ENCODE assay signal across 8 cellular contexts in the genomic region with DNA sequence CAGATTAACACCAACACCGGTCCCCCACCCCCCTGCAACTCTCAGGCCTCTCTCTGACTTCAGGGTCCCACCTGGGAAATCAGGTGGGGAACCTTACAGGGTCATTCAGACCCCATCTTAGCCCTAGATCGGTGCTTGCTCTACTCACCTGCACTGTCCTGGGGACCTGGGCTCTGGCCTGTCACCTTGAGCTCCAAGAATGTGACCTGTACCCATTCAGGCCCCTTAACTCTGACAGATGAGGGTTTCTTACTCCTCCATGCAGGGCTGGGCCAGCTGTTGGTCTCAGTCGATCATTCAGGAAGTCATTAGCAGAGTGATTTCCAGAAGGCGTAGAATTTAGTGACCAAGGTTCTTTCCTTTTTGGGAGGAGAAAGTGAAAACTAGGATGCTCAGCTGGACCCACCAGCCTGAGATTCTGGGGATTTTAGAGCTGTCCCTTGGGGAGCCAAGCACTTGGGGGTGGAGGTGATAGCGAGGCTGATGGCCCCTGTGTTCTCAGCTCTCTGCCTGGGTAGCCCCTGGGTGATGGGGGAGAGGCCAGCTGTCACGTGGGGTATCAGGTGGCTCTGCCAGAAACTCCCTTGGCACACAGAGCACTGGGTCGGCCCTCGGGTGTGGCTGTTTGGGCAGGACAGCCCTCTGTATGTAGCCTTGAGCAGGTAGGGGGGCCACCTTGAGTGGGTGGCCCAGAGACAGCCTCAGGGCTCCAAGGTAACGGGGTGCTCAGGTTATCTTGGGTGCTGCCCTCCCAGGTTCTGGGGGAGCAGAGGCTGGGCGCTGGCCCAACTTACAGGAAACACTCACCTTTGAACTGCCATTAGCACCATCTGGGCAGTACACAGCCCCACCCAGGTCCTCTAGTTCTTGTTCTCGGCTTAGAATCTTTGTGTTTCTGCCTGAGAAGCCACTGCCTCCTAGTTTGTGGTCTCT. TPM values are rescaled to one million over a fixed set of nuclear protein-coding genes. Genes with fewer than 3 reads are reported as not detected.
DNase-seq lines count a peak whose midpoint lies in the region; ATAC-seq and TF ChIP-seq lines count a peak whose summit lies in the region.

No MANE protein-coding gene starts in this region.

- H3K9me3 Mint-ChIP-seq in CD8-positive, alpha-beta memory T cell, result no peaks in the 10 kb centered on the region
- H3K9me3 Mint-ChIP-seq in memory B cell, result no peaks in the 10 kb centered on the region

- H4K20me1 ChIP-seq in OCI-LY7 (ENCODE audit: insufficient read depth, low read length), result 0 out of 2 replicates have a peak, but pooled peaks cover 4% of the 10 kb centered on the region

- H3K27ac ChIP-seq in CD8-positive, alpha-beta memory T cell (ENCODE audit: low read depth, low read length), result peak overlapping the region; percentile 60
- peak overlapping the region; percentile 20 for H3K27ac ChIP-seq in OCI-LY7 (ENCODE audit: low read depth, low read length, poor library complexity, severe bottlenecking)
- peak overlapping the region; percentile 73 to 91 (median 88) for H3K27ac ChIP-seq in body of pancreas
- peak overlapping the region; percentile 93 to 97 (median 96) for H3K27ac ChIP-seq in transverse colon

- intact Hi-C loops in OCI-LY7 (cut with micrococcal nuclease; ENCODE audit: unreplicated experiment) (loop anchor here (1.0 kb wide), 1 partner anchor 119 kb away; no protein-coding TSS in a partner anchor), body of pancreas (cut with DNase I) (no loop called here), transverse colon (cut with DNase I; ENCODE audit: low total_unique reads) (no loop called here)

- peak; percentile 6 for TF ChIP-seq EP300 in transverse colon (IDR thresholded peaks at IDR 0.05; ENCODE audit: low read depth)

- in situ Hi-C loops in transverse colon (cut with MboI; ENCODE audit: low pct_ligation_motif_present in 1 of 4, low pct_unique_long_range_greater_than_20kb in 1 of 4, low sequenced_read_pairs in 3 of 4), result no loop called here

- H3K4me3 ChIP-seq in CD8-positive, alpha-beta memory T cell (ENCODE audit: low read length), result peak overlapping the region; percentile 79
- H3K4me3 ChIP-seq in OCI-LY7 (ENCODE audit: low read depth, low read length, poor library complexity, severe bottlenecking) (peak overlapping the region; percentile 67), body of pancreas (peak overlapping the region; percentile 9 to 70), transverse colon (peak overlapping the region; percentile 46 to 85 (median 72))

- H3K4me1 Mint-ChIP-seq in CD8-positive, alpha-beta memory T cell, result peaks cover 60 to 80% (median 70%) of the 10 kb centered on the region in 3 donors
- peaks cover 45% of the 10 kb centered on the region for H3K4me1 Mint-ChIP-seq in memory B cell

- POLR2A ChIA-PET in CD8-positive, alpha-beta memory T cell (lab: Charles Lee), result interaction anchor here (0.5 to 3.1 kb wide), 11 partner anchors 7 to 120 kb away, joined by 3 to 17 read pairs (median 3); a partner anchor contains a TSS
- POLR2A ChIA-PET in OCI-LY7 (lab: Charles Lee), result interaction anchor here (1.3 to 1.5 kb wide), 2 partner anchors 14 to 152 kb away, joined by 3 to 6 read pairs; a partner anchor contains a TSS
- POLR2A ChIA-PET in HEK293T (lab: Yijun Ruan, JAX), result interaction anchor here (1.2 to 10.8 kb wide), 5 partner anchors 9 to 245 kb away, joined by 3 to 176 read pairs (median 4); a partner anchor contains a TSS

- H2AFZ ChIP-seq in OCI-LY7 (ENCODE audit: low read length), result no peak overlapping the region

- peak; percentile 42 for ATAC-seq in GM21529 (IDR thresholded peaks at IDR 0.05; ENCODE audit: unreplicated experiment)
- peak; percentile 45 for ATAC-seq in body of pancreas
- ATAC-seq in memory B cell (ENCODE audit: low read depth), result peak; percentile 62

- TF ChIP-seq CTCF in OCI-LY7 (conservative IDR thresholded peaks at IDR 0.05; ENCODE audit: low read length) (no peak), body of pancreas (IDR thresholded peaks at IDR 0.05) (no peak), transverse colon (IDR thresholded peaks at IDR 0.05) (no peak)

- TF ChIP-seq POLR2A in body of pancreas (IDR thresholded peaks at IDR 0.05) (peak in 2 of 3 donors; percentile 15 to 69), transverse colon (IDR thresholded peaks at IDR 0.05) (peak; percentile 88)

- peak overlapping the region; percentile 75 for H3K4me2 ChIP-seq in OCI-LY7 (ENCODE audit: low read length)

- BruUV-seq in OCI-LY7 (replicated peaks; lab: Mats Ljungman, UMichigan), result no TSS peak

- no peaks in the 10 kb centered on the region for H3K9me3 ChIP-seq in CD8-positive, alpha-beta memory T cell (ENCODE audit: low read length)
- no peaks in the 10 kb centered on the region for H3K9me3 ChIP-seq in OCI-LY7 (ENCODE audit: low read length)
- no peaks in the 10 kb centered on the region for H3K9me3 ChIP-seq in body of pancreas
- no peaks in the 10 kb centered on the region for H3K9me3 ChIP-seq in transverse colon

- peak in 4 of 5 donors; percentile 27 to 74 (median 42) for DNase-seq in CD8-positive, alpha-beta memory T cell
- DNase-seq in OCI-LY7 (ENCODE audit: low spot score) (no peak), body of pancreas (peak; percentile 66 to 80 (median 78)), memory B cell (ENCODE audit: low spot score in 2 of 2) (peak in 1 of 2 donors; percentile 45), transverse colon (peak; percentile 91), NOMO-1 treated with dmso at 0.1 percent for 144 hours (lab: John Stamatoyannopoulos, UW; ENCODE audit: unreplicated experiment) (no peak), HEK293T (ENCODE audit: extremely low spot score) (no peak)

- H3K4me3 Mint-ChIP-seq in CD8-positive, alpha-beta memory T cell, result peak overlapping the region; percentile 93 to 99 (median 96)
- peak overlapping the region; percentile 96 for H3K4me3 Mint-ChIP-seq in memory B cell

- no peaks in the 10 kb centered on the region for H3K9me2 ChIP-seq in OCI-LY7 (ENCODE audit: insufficient read depth, low read length)

- no peaks in the 10 kb centered on the region for H3K27me3 ChIP-seq in CD8-positive, alpha-beta memory T cell (ENCODE audit: insufficient read depth, low read length, poor library complexity, severe bottlenecking)
- no peaks in the 10 kb centered on the region for H3K27me3 ChIP-seq in body of pancreas
- H3K27me3 ChIP-seq in transverse colon, result no peaks in the 10 kb centered on the region

- 2 to 8% methylated on average over 7 to 11 of the region's 11 CpGs for WGBS in body of pancreas, 2 donors
- 17% methylated on average over 11 of the region's 11 CpGs; no CpG with 5 or more reads in 1 of the 2 donors for WGBS in transverse colon (ENCODE audit: low coverage in 1 of 2), 2 donors

- H3K27ac Mint-ChIP-seq in CD8-positive, alpha-beta memory T cell, result peak overlapping the region; percentile 72 to 98 (median 94)
- peak overlapping the region; percentile 94 for H3K27ac Mint-ChIP-seq in memory B cell

- peaks cover 21% of the 10 kb centered on the region; the same call in 1 of the 2 replicates for H3K79me2 ChIP-seq in OCI-LY7 (ENCODE audit: insufficient read depth, low read depth, low read length)

- peaks cover 0 to 39% (median 6%) of the 10 kb centered on the region in 3 donors for H3K36me3 Mint-ChIP-seq in CD8-positive, alpha-beta memory T cell
- H3K36me3 Mint-ChIP-seq in memory B cell, result peaks cover 15% of the 10 kb centered on the region

- peaks cover 15% of the 10 kb centered on the region for H3K36me3 ChIP-seq in CD8-positive, alpha-beta memory T cell (ENCODE audit: insufficient read depth, low read length)
- H3K36me3 ChIP-seq in OCI-LY7 (ENCODE audit: insufficient read depth, low read length), result peaks cover 38% of the 10 kb centered on the region
- H3K36me3 ChIP-seq in body of pancreas (replicated peaks in 1 of 2; ENCODE audit: insufficient read depth in 1 of 2, low read depth in 2 of 2), result no peaks in the 10 kb centered on the region
- peaks cover 0 to 13% (median 0%) of the 10 kb centered on the region in 4 donors for H3K36me3 ChIP-seq in transverse colon

- no peaks in the 10 kb centered on the region for H3K27me3 Mint-ChIP-seq in CD8-positive, alpha-beta memory T cell
- H3K27me3 Mint-ChIP-seq in memory B cell, result no peaks in the 10 kb centered on the region

- peaks cover 85% of the 10 kb centered on the region for H3K4me1 ChIP-seq in CD8-positive, alpha-beta memory T cell (ENCODE audit: insufficient read depth, low read length)
- H3K4me1 ChIP-seq in OCI-LY7 (ENCODE audit: insufficient read depth, low read length, poor library complexity, severe bottlenecking), result peaks cover 47% of the 10 kb centered on the region
- H3K4me1 ChIP-seq in body of pancreas, result peaks cover 88% of the 10 kb centered on the region
- H3K4me1 ChIP-seq in transverse colon, result peaks cover 54 to 90% (median 83%) of the 10 kb centered on the region in 4 donors

- CTCF ChIA-PET in CD8-positive, alpha-beta memory T cell (lab: Charles Lee), result interaction anchor here (0.7 to 8.7 kb wide), 6 partner anchors 13 to 145 kb away, joined by 3 to 92 read pairs (median 43); a partner anchor contains a TSS
- CTCF ChIA-PET in OCI-LY7 (lab: Charles Lee; ENCODE audit: unreplicated experiment), result interaction anchor here (0.6 kb wide), 1 partner anchor 147 kb away, joined by 4 read pairs; no protein-coding TSS in a partner anchor
- CTCF ChIA-PET in HEK293T (lab: Yijun Ruan, JAX), result interaction anchor here (0.9 to 6.1 kb wide), 3 partner anchors 27 to 31 kb away, joined by 4 to 52 read pairs (median 14); no protein-coding TSS in a partner anchor

RNA-seq across cellular contexts. Expression of a gene that starts 0.7 kb away (rescaled TPM):
- total RNA-seq in CD8-positive, alpha-beta memory T cell, result 10 to 100 TPM; 54.5 to 55.4 TPM
- 155 TPM for polyA plus RNA-seq in CD8-positive, alpha-beta memory T cell
- 4.0 and 6.3 TPM in 2 replicates for total RNA-seq in OCI-LY7 (2014; rRNA removed; shearing (Covaris generic))
- total RNA-seq in OCI-LY7 (2022) (6.8 and 8.1 TPM in 2 replicates), body of pancreas (100 to 1,000 TPM in 1 of 2 donors, 10 to 100 TPM in 1; 75.5 to 139 TPM), transverse colon (100 to 1,000 TPM; 483 to 654 (median 553) TPM)

RNA-seq across cellular contexts. Expression of a gene that starts 5.0 kb away (rescaled TPM):
- 10 to 100 TPM; 41.9 to 44.3 TPM for total RNA-seq in CD8-positive, alpha-beta memory T cell
- 53.1 TPM for polyA plus RNA-seq in CD8-positive, alpha-beta memory T cell
- 59.4 and 62.7 TPM in 2 replicates for total RNA-seq in OCI-LY7 (2014; rRNA removed; shearing (Covaris generic))
- 43.4 and 51.7 TPM in 2 replicates for total RNA-seq in OCI-LY7 (2022)
- 10 to 100 TPM; 27.5 to 63.9 TPM for total RNA-seq in body of pancreas
- 10 to 100 TPM; 28.8 to 47.5 (median 32.3) TPM for total RNA-seq in transverse colon

RNA-seq across cellular contexts. Expression of a gene that starts 9.0 kb away (rescaled TPM):
- total RNA-seq in CD8-positive, alpha-beta memory T cell, result 1 to 10 TPM; 1.2 to 1.3 TPM
- polyA plus RNA-seq in CD8-positive, alpha-beta memory T cell, result 0.18 TPM
- 0.09 TPM in 1 of 2 replicates, not detected in the other for total RNA-seq in OCI-LY7 (2014; rRNA removed; shearing (Covaris generic))
- 3.2 and 3.4 TPM in 2 replicates for total RNA-seq in OCI-LY7 (2022)
- 1 to 10 TPM in 1 of 2 donors, not detected in 1; 1.0 TPM for total RNA-seq in body of pancreas
- 1 to 10 TPM in 3 of 4 donors, not detected in 1; 1.4 to 6.0 (median 1.9) TPM for total RNA-seq in transverse colon

RNA-seq across cellular contexts. Expression of a gene that starts 14.7 kb away (rescaled TPM):
- 100 to 1,000 TPM; 455 to 478 TPM for total RNA-seq in CD8-positive, alpha-beta memory T cell
- polyA plus RNA-seq in CD8-positive, alpha-beta memory T cell, result 85.7 TPM
- 384 and 471 TPM in 2 replicates for total RNA-seq in OCI-LY7 (2014; rRNA removed; shearing (Covaris generic))
- 484 and 531 TPM in 2 replicates for total RNA-seq in OCI-LY7 (2022)
- total RNA-seq in body of pancreas, result 100 to 1,000 TPM in 1 of 2 donors, 10 to 100 TPM in 1; 57.9 to 125 TPM
- 100 to 1,000 TPM; 170 to 292 (median 233) TPM for total RNA-seq in transverse colon

RNA-seq across cellular contexts. Expression of a gene that starts 30.4 kb away (rescaled TPM):
- 100 to 1,000 TPM; 118 to 131 TPM for total RNA-seq in CD8-positive, alpha-beta memory T cell
- 61.2 TPM for polyA plus RNA-seq in CD8-positive, alpha-beta memory T cell
- 315 and 339 TPM in 2 replicates for total RNA-seq in OCI-LY7 (2014; rRNA removed; shearing (Covaris generic))
- total RNA-seq in OCI-LY7 (2022), result 232 and 253 TPM in 2 replicates
- total RNA-seq in body of pancreas, result 10 to 100 TPM in 1 of 2 donors, 1 to 10 TPM in 1; 8.9 to 13.7 TPM
- total RNA-seq in transverse colon, result 100 to 1,000 TPM in 1 of 4 donors, 10 to 100 TPM in 3; 37.6 to 159 (median 59.5) TPM

Comparison
In these comparisons a context has a peak if more than half of its experiments do, and no peak if none do; other contexts are left out.
1. DNase-seq: peak in CD8-positive, alpha-beta memory T cell (4 of 5), body of pancreas (4 of 4) and transverse colon (single experiment); none in OCI-LY7 (single experiment), NOMO-1 treated with dmso at 0.1 percent for 144 hours (single experiment) and HEK293T (single experiment).
2. H3K27ac ChIP-seq: peak in every context shown above with its lines; median percentile 96 in transverse colon; 88 in body of pancreas; 60 in CD8-positive, alpha-beta memory T cell; 20 in OCI-LY7.
3. RNA of a gene that starts 0.7 kb away (total RNA-seq): 483 to 654 TPM in transverse colon, 75.5 to 139 TPM in body of pancreas and 54.5 to 55.4 TPM in CD8-positive, alpha-beta memory T cell; 4.0 to 8.1 TPM in OCI-LY7; every median in the first group is over 4 times any median in the second.
4. Peak in every context shown above with its lines, with median percentiles within 50 percentile points of each other: H3K4me3 ChIP-seq and ATAC-seq.